ENCODE assay signal across 4 cellular contexts in genomic region chr14:23196487-23196886, GRCh38. TPM values are rescaled to one million over a fixed set of nuclear protein-coding genes. Genes with fewer than 3 reads are reported as not detected.
"Had no signal": no experiment of that assay in that cellular context is flagged by ENCODE, and none has a peak within 500 bp of the region (broad histone marks: within the 10 kb centered on the region; RNA-seq: fewer than 3 reads in every experiment).

No MANE protein-coding gene starts in this region.

RNA-seq across cellular contexts. Expression of gene RNF212B, which starts 41.2 kb away (rescaled TPM):
- total RNA-seq: GM23248, H4, HT-29 had no signal
- polyA plus RNA-seq: GM23248, IgD-negative memory B cell had no signal
